ENCODE assay signal across 1 cellular context in genomic region chr22:30968924-30969531, GRCh38.
TF ChIP-seq lines count a peak whose summit lies in the region.

Gene TUG1 (plus strand): TSS chr22:30969265.

TF ChIP-seq in HepG2, 621 proteins besides CTCF, POLR2A, EP300 and RAD21 (continued from another document and continues in another):
- TF ChIP-seq UBTF (CRISPR knock-in tag; IDR thresholded peaks at IDR 0.05) (peak; percentile 61; the same call in 1 of the 2 replicates), E2F2 (CRISPR knock-in tag; IDR thresholded peaks at IDR 0.05; ENCODE audit: borderline replicate concordance) (no peak), SP5 (CRISPR knock-in tag; IDR thresholded peaks at IDR 0.05; ENCODE audit: borderline replicate concordance, low read depth) (peak; percentile 58; the same call in 1 of the 2 replicates), ZNF468 (CRISPR knock-in tag; IDR thresholded peaks at IDR 0.05) (no peak), ZFP36L1 (CRISPR knock-in tag; IDR thresholded peaks at IDR 0.05) (peak; percentile 68; the same call in 1 of the 2 replicates), ZNF790 (CRISPR knock-in tag; IDR thresholded peaks at IDR 0.05; ENCODE audit: borderline replicate concordance) (peak; percentile 60; the same call in 1 of the 2 replicates), SNAPC2 (CRISPR knock-in tag; IDR thresholded peaks at IDR 0.05) (no peak), ZNF207 (IDR thresholded peaks at IDR 0.05; ENCODE audit: borderline replicate concordance) (peak; percentile 90; the same call in 1 of the 2 replicates), CEBPZ (IDR thresholded peaks at IDR 0.05; ENCODE audit: low read length) (no peak), STAT5B (CRISPR knock-in tag; IDR thresholded peaks at IDR 0.05) (no peak), ZNF12 (CRISPR knock-in tag; IDR thresholded peaks at IDR 0.05) (peak; percentile 59; the same call in 1 of the 2 replicates), ZNF878 (CRISPR knock-in tag; IDR thresholded peaks at IDR 0.05) (no peak), ZNF670 (CRISPR knock-in tag; IDR thresholded peaks at IDR 0.05; ENCODE audit: borderline replicate concordance) (no peak), ZNF180 (CRISPR knock-in tag; IDR thresholded peaks at IDR 0.05; ENCODE audit: borderline replicate concordance, low read depth) (no peak), KDM1A (CRISPR knock-in tag; IDR thresholded peaks at IDR 0.05) (no peak), PHF21A (CRISPR knock-in tag; IDR thresholded peaks at IDR 0.05) (no peak), CERS6 (CRISPR knock-in tag; IDR thresholded peaks at IDR 0.05) (no peak), NCOR1 (IDR thresholded peaks at IDR 0.05; ENCODE audit: borderline replicate concordance, low read length) (no peak), SRSF1 (optimal IDR thresholded peaks at IDR 0.05; ENCODE audit: low read depth, low read length) (peak; percentile 33), ZNF644 (CRISPR knock-in tag; IDR thresholded peaks at IDR 0.05; ENCODE audit: low read depth) (no peak), HOXA3 (CRISPR knock-in tag; IDR thresholded peaks at IDR 0.05) (peak; percentile 59), ZNF510 (CRISPR knock-in tag; IDR thresholded peaks at IDR 0.05; ENCODE audit: low read depth) (peak; percentile 34; the same call in 1 of the 2 replicates), GZF1 (CRISPR knock-in tag; IDR thresholded peaks at IDR 0.05) (0 out of 2 replicates have a peak, but pooled peaks have one; percentile 16), ZNF674 (CRISPR knock-in tag; IDR thresholded peaks at IDR 0.05; ENCODE audit: low read depth) (no peak), KMT2B (CRISPR knock-in tag; IDR thresholded peaks at IDR 0.05) (peak; percentile 75), ZSCAN29 (CRISPR knock-in tag; conservative IDR thresholded peaks at IDR 0.05) (no peak), ZNF331 (CRISPR knock-in tag; IDR thresholded peaks at IDR 0.05) (peak; percentile 88; the same call in 1 of the 2 replicates), ZBTB7B (CRISPR knock-in tag; IDR thresholded peaks at IDR 0.05) (no peak), GMEB2 (CRISPR knock-in tag; IDR thresholded peaks at IDR 0.05; ENCODE audit: low read depth) (0 out of 2 replicates have a peak, but pooled peaks have one; percentile 52), HNRNPH1 (optimal IDR thresholded peaks at IDR 0.05; ENCODE audit: low read depth, low read length) (peak; percentile 73), TBL1XR1 (IDR thresholded peaks at IDR 0.05; ENCODE audit: borderline replicate concordance, low read length, partially characterized antibody) (peak; percentile 22), GTF2F1 (IDR thresholded peaks at IDR 0.05; ENCODE audit: low read length) (peak; percentile 68; the same call in 1 of the 2 replicates), HDAC1 (CRISPR knock-in tag; IDR thresholded peaks at IDR 0.05) (peak; percentile 52; the same call in 1 of the 2 replicates), PHF20 (CRISPR knock-in tag; IDR thresholded peaks at IDR 0.05) (peak; percentile 64), KDM5A (IDR thresholded peaks at IDR 0.05; ENCODE audit: borderline replicate concordance, low read length) (no peak), KLF9 (CRISPR knock-in tag; IDR thresholded peaks at IDR 0.05; ENCODE audit: low read depth) (no peak), SMYD3 (CRISPR knock-in tag; IDR thresholded peaks at IDR 0.05) (no peak), NR3C1 (CRISPR knock-in tag; IDR thresholded peaks at IDR 0.05) (no peak), SP2 (CRISPR knock-in tag; IDR thresholded peaks at IDR 0.05) (peak; percentile 93), ZNF276 (CRISPR knock-in tag; IDR thresholded peaks at IDR 0.05; ENCODE audit: low read depth) (no peak), CENPT (CRISPR knock-in tag; IDR thresholded peaks at IDR 0.05; ENCODE audit: low read depth) (no peak), ARID2 (CRISPR knock-in tag; IDR thresholded peaks at IDR 0.05; ENCODE audit: borderline replicate concordance) (no peak), SRY (CRISPR knock-in tag; IDR thresholded peaks at IDR 0.05) (peak; percentile 36; the same call in 1 of the 2 replicates)
- TF ChIP-seq, protein P1, sequence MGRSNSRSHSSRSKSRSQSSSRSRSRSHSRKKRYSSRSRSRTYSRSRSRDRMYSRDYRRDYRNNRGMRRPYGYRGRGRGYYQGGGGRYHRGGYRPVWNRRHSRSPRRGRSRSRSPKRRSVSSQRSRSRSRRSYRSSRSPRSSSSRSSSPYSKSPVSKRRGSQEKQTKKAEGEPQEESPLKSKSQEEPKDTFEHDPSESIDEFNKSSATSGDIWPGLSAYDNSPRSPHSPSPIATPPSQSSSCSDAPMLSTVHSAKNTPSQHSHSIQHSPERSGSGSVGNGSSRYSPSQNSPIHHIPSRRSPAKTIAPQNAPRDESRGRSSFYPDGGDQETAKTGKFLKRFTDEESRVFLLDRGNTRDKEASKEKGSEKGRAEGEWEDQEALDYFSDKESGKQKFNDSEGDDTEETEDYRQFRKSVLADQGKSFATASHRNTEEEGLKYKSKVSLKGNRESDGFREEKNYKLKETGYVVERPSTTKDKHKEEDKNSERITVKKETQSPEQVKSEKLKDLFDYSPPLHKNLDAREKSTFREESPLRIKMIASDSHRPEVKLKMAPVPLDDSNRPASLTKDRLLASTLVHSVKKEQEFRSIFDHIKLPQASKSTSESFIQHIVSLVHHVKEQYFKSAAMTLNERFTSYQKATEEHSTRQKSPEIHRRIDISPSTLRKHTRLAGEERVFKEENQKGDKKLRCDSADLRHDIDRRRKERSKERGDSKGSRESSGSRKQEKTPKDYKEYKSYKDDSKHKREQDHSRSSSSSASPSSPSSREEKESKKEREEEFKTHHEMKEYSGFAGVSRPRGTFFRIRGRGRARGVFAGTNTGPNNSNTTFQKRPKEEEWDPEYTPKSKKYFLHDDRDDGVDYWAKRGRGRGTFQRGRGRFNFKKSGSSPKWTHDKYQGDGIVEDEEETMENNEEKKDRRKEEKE (IDR thresholded peaks at IDR 0.05) = no peak
- TF ChIP-seq, protein P2, sequence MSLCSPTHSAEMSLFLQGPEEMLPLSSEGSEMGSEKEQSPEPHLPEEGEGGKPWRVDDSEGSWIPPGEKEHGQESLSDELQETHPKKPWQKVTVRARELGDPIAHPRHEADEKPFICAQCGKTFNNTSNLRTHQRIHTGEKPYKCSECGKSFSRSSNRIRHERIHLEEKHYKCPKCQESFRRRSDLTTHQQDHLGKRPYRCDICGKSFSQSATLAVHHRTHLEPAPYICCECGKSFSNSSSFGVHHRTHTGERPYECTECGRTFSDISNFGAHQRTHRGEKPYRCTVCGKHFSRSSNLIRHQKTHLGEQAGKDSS (CRISPR knock-in tag; IDR thresholded peaks at IDR 0.05; ENCODE audit: borderline replicate concordance, low read depth) = no peak; the same call in 1 of the 2 replicates
- TF ChIP-seq, protein P3, sequence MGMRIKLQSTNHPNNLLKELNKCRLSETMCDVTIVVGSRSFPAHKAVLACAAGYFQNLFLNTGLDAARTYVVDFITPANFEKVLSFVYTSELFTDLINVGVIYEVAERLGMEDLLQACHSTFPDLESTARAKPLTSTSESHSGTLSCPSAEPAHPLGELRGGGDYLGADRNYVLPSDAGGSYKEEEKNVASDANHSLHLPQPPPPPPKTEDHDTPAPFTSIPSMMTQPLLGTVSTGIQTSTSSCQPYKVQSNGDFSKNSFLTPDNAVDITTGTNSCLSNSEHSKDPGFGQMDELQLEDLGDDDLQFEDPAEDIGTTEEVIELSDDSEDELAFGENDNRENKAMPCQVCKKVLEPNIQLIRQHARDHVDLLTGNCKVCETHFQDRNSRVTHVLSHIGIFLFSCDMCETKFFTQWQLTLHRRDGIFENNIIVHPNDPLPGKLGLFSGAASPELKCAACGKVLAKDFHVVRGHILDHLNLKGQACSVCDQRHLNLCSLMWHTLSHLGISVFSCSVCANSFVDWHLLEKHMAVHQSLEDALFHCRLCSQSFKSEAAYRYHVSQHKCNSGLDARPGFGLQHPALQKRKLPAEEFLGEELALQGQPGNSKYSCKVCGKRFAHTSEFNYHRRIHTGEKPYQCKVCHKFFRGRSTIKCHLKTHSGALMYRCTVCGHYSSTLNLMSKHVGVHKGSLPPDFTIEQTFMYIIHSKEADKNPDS (CRISPR knock-in tag; IDR thresholded peaks at IDR 0.05) = peak; percentile 12; the same call in 1 of the 2 replicates
